21 cellular contexts compared by ENCODE assay signal in the genomic region with DNA sequence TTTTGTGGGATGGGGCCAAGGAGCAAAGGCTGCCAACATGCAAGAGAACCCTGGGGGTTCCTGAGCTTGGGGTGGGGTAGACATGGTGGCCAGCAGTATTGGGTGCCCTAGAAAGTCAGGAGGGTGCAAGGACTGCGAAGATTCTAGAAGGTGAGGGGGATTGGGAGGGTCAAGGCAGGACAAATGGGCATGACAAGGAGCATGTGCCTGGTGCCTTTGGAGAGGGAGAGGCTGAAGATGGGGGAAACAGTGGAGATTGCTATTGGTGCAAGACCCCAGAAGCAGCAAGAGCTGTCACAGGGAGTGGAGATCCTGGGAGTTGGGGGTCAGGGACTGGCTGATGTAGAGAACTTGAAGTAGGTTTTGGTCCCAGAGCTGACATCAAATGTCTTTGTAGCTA. TPM values are rescaled to one million over a fixed set of nuclear protein-coding genes. Genes with fewer than 3 reads are reported as not detected.
DNase-seq lines count a peak whose midpoint lies in the region; ATAC-seq and TF ChIP-seq lines count a peak whose summit lies in the region.
"Had no signal": no experiment of that assay in that cellular context is flagged by ENCODE, and none has a peak within 500 bp of the region (broad histone marks: within the 10 kb centered on the region; RNA-seq: fewer than 3 reads in every experiment).

No MANE protein-coding gene starts in this region.

- DNase-seq in CD4-positive, alpha-beta T cell: no peak
- DNase-seq in natural killer cell (no peak), G401 (ENCODE audit: low spot score) (no peak), KBM-7 (no peak), NCI-H345 treated with DMSO at 0.1 percent for 48 hours (lab: John Stamatoyannopoulos, UW; ENCODE audit: unreplicated experiment) (no peak)
- DNase-seq: activated CD8-positive, alpha-beta memory T cell treated with anti-CD3 and anti-CD28 coated beads, Interleukin-2, amount 10 ng/mL, durations not matched to agents 7 days and 5 days; activated effector memory CD4-positive, alpha-beta T cell treated with Interleukin-2 at 50 U/mL for 16 hours; left cardiac atrium; NCI-H1048; NCI-H2029; NCI-H510A; posterior cingulate gyrus; stimulated activated CD4-positive, alpha-beta T cell treated with anti-CD3 and anti-CD28 coated beads, Interleukin-1b, Interleukin-23, amount 100 ng/mL, for 48 hours; stimulated activated naive CD4-positive, alpha-beta T cell treated with Interleukin-2 at 50 U/mL for 16 hours had no signal

- peaks cover 0 to 37% (median 32%) of the 10 kb centered on the region in 11 experiments; a peak in 18 of 22 replicates for H3K9me3 ChIP-seq in BLaER1 treated with 17β-estradiol and CSF1 and Interleukin-3, amounts not matched to agents 10 nM and 100 nM (replicated peaks in 1 of 11)
- H3K9me3 ChIP-seq in CD4-positive, alpha-beta T cell (ENCODE audit: control insufficient read depth, low read length): no peaks in the 10 kb centered on the region
- H3K9me3 ChIP-seq: HAP-1, tibial nerve had no signal

- CTCF ChIA-PET in CD4-positive, alpha-beta T cell (lab: Charles Lee): no interaction called here

- in situ Hi-C loops in G401 (cut with HindIII; ENCODE audit: low sequenced_read_pairs) (no loop called here), KBM-7 (cut with MboI; ENCODE audit: low pct_unique_long_range_greater_than_20kb, low sequenced_read_pairs) (loop anchor here (25.0 kb wide), 1 partner anchor 209 kb away; no protein-coding TSS in a partner anchor)

- intact Hi-C loops in CD4-positive, alpha-beta T cell (cut with DNase I, micrococcal nuclease): no loop called here
- intact Hi-C loops in natural killer cell (cut with micrococcal nuclease): no loop called here

- POLR2A ChIA-PET in CD4-positive, alpha-beta T cell (lab: Charles Lee): no interaction called here

- H3K27me3 Mint-ChIP-seq in CD4-positive, alpha-beta T cell: no peaks in the 10 kb centered on the region
- H3K27me3 Mint-ChIP-seq in activated T-helper 17 cell treated with anti-CD3 and anti-CD28 coated beads, Interleukin-2, amount 50 U/mL, for 72 hours: no peaks in the 10 kb centered on the region
- no peaks in the 10 kb centered on the region for H3K27me3 Mint-ChIP-seq in natural killer cell (ENCODE audit: low read depth in 2 of 2)
- H3K27me3 Mint-ChIP-seq: activated CD8-positive, alpha-beta memory T cell treated with anti-CD3 and anti-CD28 coated beads, Interleukin-2, amount 10 ng/mL, durations not matched to agents 7 days and 5 days; memory B cell had no signal

- peaks cover 94% of the 10 kb centered on the region for H3K4me1 Mint-ChIP-seq in CD4-positive, alpha-beta T cell (ENCODE audit: low read depth)
- peaks cover 55% of the 10 kb centered on the region for H3K4me1 Mint-ChIP-seq in activated T-helper 17 cell treated with anti-CD3 and anti-CD28 coated beads, Interleukin-2, amount 50 U/mL, for 72 hours
- H3K4me1 Mint-ChIP-seq in natural killer cell: peaks cover 95 to 97% of the 10 kb centered on the region in 2 donors

- no peak for ATAC-seq in CD4-positive, alpha-beta T cell (ENCODE audit: poor library complexity)
- ATAC-seq in activated T-helper 17 cell treated with anti-CD3 and anti-CD28 coated beads, Interleukin-2, amount 50 U/mL, for 72 hours (replicated peaks): no peak
- no peak for ATAC-seq in natural killer cell
- ATAC-seq: activated CD8-positive, alpha-beta memory T cell treated with anti-CD3 and anti-CD28 coated beads, Interleukin-2, amount 10 ng/mL, durations not matched to agents 7 days and 5 days; left cardiac atrium had no signal

- H3K36me3 ChIP-seq in BLaER1 treated with 17β-estradiol and CSF1 and Interleukin-3, amounts not matched to agents 10 nM and 100 nM: peaks cover 32 to 45% (median 40%) of the 10 kb centered on the region in 11 experiments
- H3K36me3 ChIP-seq: HAP-1, tibial nerve had no signal

- peak overlapping the region in 9 of 11 experiments; percentile 1 to 93 (median 85); a peak in 10 of 22 replicates for H3K4me2 ChIP-seq in BLaER1 treated with 17β-estradiol and CSF1 and Interleukin-3, amounts not matched to agents 10 nM and 100 nM
- H3K4me2 ChIP-seq: KMS-11 had no signal

- H3K4me3 Mint-ChIP-seq in CD4-positive, alpha-beta T cell: peak overlapping the region; percentile 13
- peak overlapping the region; percentile 81 for H3K4me3 Mint-ChIP-seq in activated T-helper 17 cell treated with anti-CD3 and anti-CD28 coated beads, Interleukin-2, amount 50 U/mL, for 72 hours
- H3K4me3 Mint-ChIP-seq in natural killer cell: no peak overlapping the region
- H3K4me3 Mint-ChIP-seq: activated CD8-positive, alpha-beta memory T cell treated with anti-CD3 and anti-CD28 coated beads, Interleukin-2, amount 10 ng/mL, durations not matched to agents 7 days and 5 days; memory B cell; T-helper 2 cell treated with Interferon-gamma antibody and Interleukin-4, amounts not matched to agents 5 μg/mL and 100 μg/mL, for 36 hours had no signal

- H3K9me3 Mint-ChIP-seq in CD4-positive, alpha-beta T cell: no peaks in the 10 kb centered on the region
- no peaks in the 10 kb centered on the region for H3K9me3 Mint-ChIP-seq in activated T-helper 17 cell treated with anti-CD3 and anti-CD28 coated beads, Interleukin-2, amount 50 U/mL, for 72 hours
- H3K9me3 Mint-ChIP-seq in natural killer cell: no peaks in the 10 kb centered on the region
- H3K9me3 Mint-ChIP-seq: memory B cell; T-helper 2 cell treated with Interferon-gamma antibody and Interleukin-4, amounts not matched to agents 5 μg/mL and 100 μg/mL, for 36 hours had no signal

- TF ChIP-seq CTCF in CD4-positive, alpha-beta T cell (IDR thresholded peaks at IDR 0.05): no peak
- TF ChIP-seq CTCF in natural killer cell (IDR thresholded peaks at IDR 0.05): no peak

- H3K27ac Mint-ChIP-seq in CD4-positive, alpha-beta T cell: peak overlapping the region; percentile 7
- H3K27ac Mint-ChIP-seq in activated T-helper 17 cell treated with anti-CD3 and anti-CD28 coated beads, Interleukin-2, amount 50 U/mL, for 72 hours: peak overlapping the region; percentile 88
- H3K27ac Mint-ChIP-seq in natural killer cell: peak overlapping the region; percentile 56 to 82

- H3K4me1 ChIP-seq in BLaER1 treated with 17β-estradiol and CSF1 and Interleukin-3, amounts not matched to agents 10 nM and 100 nM: peaks cover 45 to 84% (median 55%) of the 10 kb centered on the region in 10 experiments

- H3K27me3 ChIP-seq in BLaER1 treated with 17β-estradiol and CSF1 and Interleukin-3, amounts not matched to agents 10 nM and 100 nM: no peaks in the 10 kb centered on the region
- no peaks in the 10 kb centered on the region for H3K27me3 ChIP-seq in CD4-positive, alpha-beta T cell (ENCODE audit: control insufficient read depth, insufficient read depth, low read length)
- H3K27me3 ChIP-seq: tibial nerve had no signal

- peaks cover 84 to 100% (median 97%) of the 10 kb centered on the region in 11 experiments for H4K20me1 ChIP-seq in BLaER1 treated with 17β-estradiol and CSF1 and Interleukin-3, amounts not matched to agents 10 nM and 100 nM

- H3K36me3 Mint-ChIP-seq in CD4-positive, alpha-beta T cell (ENCODE audit: low read depth): no peaks in the 10 kb centered on the region
- peaks cover 25% of the 10 kb centered on the region for H3K36me3 Mint-ChIP-seq in activated T-helper 17 cell treated with anti-CD3 and anti-CD28 coated beads, Interleukin-2, amount 50 U/mL, for 72 hours (ENCODE audit: low read depth)
- no peaks in the 10 kb centered on the region for H3K36me3 Mint-ChIP-seq in natural killer cell

- no peak overlapping the region for H3K4me3 ChIP-seq in BLaER1 treated with 17β-estradiol and CSF1 and Interleukin-3, amounts not matched to agents 10 nM and 100 nM
- H3K4me3 ChIP-seq: HAP-1, tibial nerve had no signal

- H3K27ac ChIP-seq in BLaER1 treated with 17β-estradiol and CSF1 and Interleukin-3, amounts not matched to agents 10 nM and 100 nM: no peak overlapping the region
- no peak overlapping the region for H3K27ac ChIP-seq in CD4-positive, alpha-beta T cell (ENCODE audit: low read depth, low read length)
- H3K27ac ChIP-seq: KMS-11, tibial nerve had no signal

- H3K9ac ChIP-seq in BLaER1 treated with 17β-estradiol and CSF1 and Interleukin-3, amounts not matched to agents 10 nM and 100 nM: no peak overlapping the region
- H3K9ac ChIP-seq: KMS-11 had no signal

RNA-seq across cellular contexts. Expression of a gene that starts 7.5 kb away (rescaled TPM):
- 10 to 100 TPM; 47.7 TPM for total RNA-seq in CD4-positive, alpha-beta T cell
- 10 to 100 TPM; 15.0 to 20.1 TPM for total RNA-seq in activated T-helper 17 cell treated with anti-CD3 and anti-CD28 coated beads, Interleukin-2, amount 50 U/mL, for 72 hours
- total RNA-seq in natural killer cell: 10 to 100 TPM; 51.9 to 68.0 (median 54.0) TPM
- 21.3 and 29.0 TPM in 2 replicates for total RNA-seq in G401 (2014; rRNA removed; shearing (Covaris generic))

Comparison
In these comparisons a context has a peak if more than half of its experiments do, and no peak if none do; other contexts are left out.
1. H3K27ac Mint-ChIP-seq: peak in every context shown above with its lines; median percentile 88 in activated T-helper 17 cell treated with anti-CD3 and anti-CD28 coated beads, Interleukin-2, amount 50 U/mL, for 72 hours; 69 in natural killer cell; 7 in CD4-positive, alpha-beta T cell.